In the genomic region with DNA sequence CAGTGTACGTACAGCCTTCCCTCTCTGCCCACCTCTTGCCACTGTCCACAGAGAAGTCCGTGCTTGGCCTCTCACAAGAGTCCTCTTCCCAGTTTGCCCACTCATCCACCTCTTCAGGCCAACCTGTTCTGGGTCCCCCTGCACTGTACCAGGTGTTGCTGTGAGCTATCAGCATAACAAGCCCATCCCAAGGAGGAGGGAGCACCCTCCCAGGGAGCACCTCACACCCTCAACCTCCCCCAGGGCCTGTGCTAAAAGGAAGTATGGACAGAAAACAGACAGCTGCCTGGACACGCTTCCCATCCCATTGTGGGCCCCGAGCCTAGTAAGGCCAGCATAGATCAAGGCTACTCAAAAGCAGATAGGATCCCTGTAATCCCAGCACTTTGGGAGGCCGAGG, we compare ENCODE assay signal across 40 cellular contexts.
"Had no signal": no experiment of that assay in that cellular context is flagged by ENCODE, and none has a peak within 500 bp of the region (broad histone marks: within the 10 kb centered on the region; RNA-seq: fewer than 3 reads in every experiment).

No MANE protein-coding gene starts in this region.

- H3K36me3 ChIP-seq: adrenal gland, breast epithelium, cardiac muscle cell, colonic mucosa, esophagus muscularis mucosa, gastrocnemius medialis, heart left ventricle, WERI-Rb-1 had no signal

- H3K9me3 ChIP-seq: adrenal gland, breast epithelium, colonic mucosa, esophagus muscularis mucosa, gastrocnemius medialis, heart left ventricle had no signal

- H3K4me3 ChIP-seq: adrenal gland, breast epithelium, cardiac muscle cell, colonic mucosa, dorsolateral prefrontal cortex, esophagus muscularis mucosa, gastrocnemius medialis, heart left ventricle had no signal

- H3K4me1 Mint-ChIP-seq: activated CD4-positive, alpha-beta T cell treated with anti-CD3 and anti-CD28 coated beads for 36 hours; activated CD4-positive, alpha-beta T cell treated with anti-CD3 and anti-CD28 coated beads, Interleukin-2, amount 10 ng/mL, durations not matched to agents 24 days and 14 days; activated CD8-positive, alpha-beta memory T cell treated with anti-CD3 and anti-CD28 coated beads, Interleukin-2, amount 10 ng/mL, durations not matched to agents 7 days and 5 days; activated naive CD4-positive, alpha-beta T cell treated with anti-CD3 and anti-CD28 coated beads, Interleukin-2, amount 50 U/mL, for 24 hours; activated naive CD8-positive, alpha-beta T cell treated with anti-CD3 and anti-CD28 coated beads for 36 hours; activated naive CD8-positive, alpha-beta T cell treated with anti-CD3 and anti-CD28 coated beads, Interleukin-2, amount 50 U/mL, for 24 hours; T-helper 17 cell had no signal

- DNase-seq: activated CD4-positive, alpha-beta memory T cell treated with anti-CD3 and anti-CD28 coated beads for 36 hours; activated CD4-positive, alpha-beta T cell treated with anti-CD3 and anti-CD28 coated beads for 36 hours; activated CD4-positive, alpha-beta T cell treated with anti-CD3 and anti-CD28 coated beads, Interleukin-2, amount 10 ng/mL, durations not matched to agents 24 days and 14 days; activated CD4-positive, CD25-positive, alpha-beta regulatory T cell; activated CD4-positive, CD25-positive, alpha-beta regulatory T cell treated with anti-CD3 and anti-CD28 coated beads, Interleukin-2, amount 50 U/mL, for 72 hours; activated CD8-positive, alpha-beta memory T cell treated with anti-CD3 and anti-CD28 coated beads, Interleukin-2, amount 10 ng/mL, durations not matched to agents 7 days and 5 days; activated CD8-positive, alpha-beta memory T cell treated with anti-CD3 and anti-CD28 coated beads, Interleukin-2, amount 50 U/mL, for 4 hours; activated CD8-positive, alpha-beta T cell treated with anti-CD3 and anti-CD28 coated beads, Interleukin-2, amount 10 ng/mL, durations not matched to agents 7 days and 5 days; activated effector memory CD4-positive, alpha-beta T cell treated with anti-CD3 and anti-CD28 coated beads, Interleukin-2, amount 50 U/mL, for 16 hours; activated naive CD4-positive, alpha-beta T cell treated with anti-CD3 and anti-CD28 coated beads for 36 hours; activated naive CD8-positive, alpha-beta T cell treated with anti-CD3 and anti-CD28 coated beads for 36 hours; activated naive CD8-positive, alpha-beta T cell treated with anti-CD3 and anti-CD28 coated beads, Interleukin-2, amount 50 U/mL, for 24 hours; activated T-cell treated with anti-CD3 and anti-CD28 coated beads, Interleukin-2, amount 50 U/mL, for 1 hour; activated T-cell treated with anti-CD3 and anti-CD28 coated beads, Interleukin-2, amount 50 U/mL, for 48 hours; adrenal gland; amygdala; aorta; central memory CD4-positive, alpha-beta T cell; cerebellar nuclear complex; colonic mucosa; dorsolateral prefrontal cortex; effector memory CD4-positive, alpha-beta T cell; erythroblast; foreskin keratinocyte; gastrocnemius medialis; glutamatergic neuron; heart left ventricle; T-helper 1 cell; T-helper 17 cell; T1000; WERI-Rb-1 had no signal

- ATAC-seq: activated CD4-positive, alpha-beta T cell treated with anti-CD3 and anti-CD28 coated beads for 36 hours; activated CD8-positive, alpha-beta memory T cell treated with anti-CD3 and anti-CD28 coated beads, Interleukin-2, amount 10 ng/mL, durations not matched to agents 7 days and 5 days; activated CD8-positive, alpha-beta T cell treated with anti-CD3 and anti-CD28 coated beads, Interleukin-2, amount 10 ng/mL, durations not matched to agents 7 days and 5 days; activated naive CD8-positive, alpha-beta T cell treated with anti-CD3 and anti-CD28 coated beads, Interleukin-2, amount 50 U/mL, for 24 hours; foreskin keratinocyte; gastrocnemius medialis; heart left ventricle; T-helper 17 cell had no signal

- H3K4me1 ChIP-seq: adrenal gland, breast epithelium, colonic mucosa, esophagus muscularis mucosa, foreskin keratinocyte, heart left ventricle had no signal

- H3K27ac ChIP-seq: adrenal gland, breast epithelium, cardiac muscle cell, colonic mucosa, esophagus muscularis mucosa, foreskin keratinocyte, gastrocnemius medialis, heart left ventricle, WERI-Rb-1 had no signal

- H3K27me3 Mint-ChIP-seq: activated CD4-positive, alpha-beta memory T cell treated with anti-CD3 and anti-CD28 coated beads for 36 hours; activated CD4-positive, alpha-beta T cell treated with anti-CD3 and anti-CD28 coated beads for 36 hours; activated CD4-positive, alpha-beta T cell treated with anti-CD3 and anti-CD28 coated beads, Interleukin-2, amount 10 ng/mL, durations not matched to agents 24 days and 14 days; activated CD8-positive, alpha-beta memory T cell treated with anti-CD3 and anti-CD28 coated beads, Interleukin-2, amount 10 ng/mL, durations not matched to agents 7 days and 5 days; activated naive CD4-positive, alpha-beta T cell treated with anti-CD3 and anti-CD28 coated beads, Interleukin-2, amount 50 U/mL, for 24 hours; activated naive CD8-positive, alpha-beta T cell treated with anti-CD3 and anti-CD28 coated beads, Interleukin-2, amount 50 U/mL, for 24 hours; brain; dendritic cell treated with granulocyte-macrophage colony-stimulating factor and Interleukin-4, amounts not matched to agents 40 ng/mL and 50 ng/mL, for 4 days; T-helper 17 cell had no signal

- H3K9me3 Mint-ChIP-seq: activated naive CD4-positive, alpha-beta T cell treated with anti-CD3 and anti-CD28 coated beads for 36 hours; activated naive CD4-positive, alpha-beta T cell treated with anti-CD3 and anti-CD28 coated beads, Interleukin-2, amount 50 U/mL, for 24 hours; activated T-helper 1 cell treated with anti-CD3 and anti-CD28 coated beads, Interleukin-12 subunit alpha, Interleukin-12 subunit beta, Interleukin-2, Interleukin-4 antibody, amounts not matched to agents 30 ng/mL and 10 ng/mL and 1 ng/mL, durations not matched to agents 14 hours and 24 hours and 36 hours; activated T-helper 2 cell treated with anti-CD3 and anti-CD28 coated beads, Interferon-gamma antibody, Interleukin-2, Interleukin-4, amounts not matched to agents 10 μg/mL and 5 μg/mL and 100 μg/mL, durations not matched to agents 14 hours and 24 hours and 36 hours; T-helper 2 cell treated with Interferon-gamma antibody and Interleukin-4, amounts not matched to agents 5 μg/mL and 100 μg/mL, for 36 hours had no signal

- H3K27me3 ChIP-seq: adrenal gland, breast epithelium, cardiac muscle cell, colonic mucosa, dorsolateral prefrontal cortex, foreskin keratinocyte, gastrocnemius medialis had no signal

- H3K27ac Mint-ChIP-seq: activated CD4-positive, alpha-beta memory T cell treated with anti-CD3 and anti-CD28 coated beads for 36 hours; activated CD4-positive, alpha-beta T cell treated with anti-CD3 and anti-CD28 coated beads for 36 hours; activated CD4-positive, alpha-beta T cell treated with anti-CD3 and anti-CD28 coated beads, Interleukin-2, amount 10 ng/mL, durations not matched to agents 24 days and 14 days; activated CD8-positive, alpha-beta memory T cell treated with anti-CD3 and anti-CD28 coated beads, Interleukin-2, amount 10 ng/mL, durations not matched to agents 7 days and 5 days; activated CD8-positive, alpha-beta T cell treated with anti-CD3 and anti-CD28 coated beads, Interleukin-2, amount 10 ng/mL, durations not matched to agents 7 days and 5 days; activated naive CD4-positive, alpha-beta T cell treated with anti-CD3 and anti-CD28 coated beads for 36 hours; activated naive CD4-positive, alpha-beta T cell treated with anti-CD3 and anti-CD28 coated beads, Interleukin-2, amount 50 U/mL, for 24 hours; activated naive CD8-positive, alpha-beta T cell treated with anti-CD3 and anti-CD28 coated beads for 36 hours; activated naive CD8-positive, alpha-beta T cell treated with anti-CD3 and anti-CD28 coated beads, Interleukin-2, amount 50 U/mL, for 24 hours; activated T-helper 1 cell treated with anti-CD3 and anti-CD28 coated beads, Interleukin-12 subunit alpha, Interleukin-12 subunit beta, Interleukin-2, Interleukin-4 antibody, amounts not matched to agents 30 ng/mL and 10 ng/mL and 1 ng/mL, durations not matched to agents 14 hours and 24 hours and 36 hours; activated T-helper 2 cell treated with anti-CD3 and anti-CD28 coated beads, Interferon-gamma antibody, Interleukin-2, Interleukin-4, amounts not matched to agents 10 μg/mL and 5 μg/mL and 100 μg/mL, durations not matched to agents 14 hours and 24 hours and 36 hours; dendritic cell treated with granulocyte-macrophage colony-stimulating factor and Interleukin-4, amounts not matched to agents 40 ng/mL and 50 ng/mL, for 4 days; T-helper 17 cell; T-helper 2 cell treated with Interferon-gamma antibody and Interleukin-4, amounts not matched to agents 5 μg/mL and 100 μg/mL, for 36 hours had no signal

- H3K36me3 Mint-ChIP-seq: activated CD4-positive, alpha-beta memory T cell treated with anti-CD3 and anti-CD28 coated beads for 36 hours; activated CD8-positive, alpha-beta memory T cell treated with anti-CD3 and anti-CD28 coated beads, Interleukin-2, amount 10 ng/mL, durations not matched to agents 7 days and 5 days; activated naive CD4-positive, alpha-beta T cell treated with anti-CD3 and anti-CD28 coated beads, Interleukin-2, amount 50 U/mL, for 24 hours; activated naive CD8-positive, alpha-beta T cell treated with anti-CD3 and anti-CD28 coated beads for 36 hours; brain had no signal

- H3K4me3 Mint-ChIP-seq: activated CD4-positive, alpha-beta memory T cell treated with anti-CD3 and anti-CD28 coated beads for 36 hours; activated CD4-positive, alpha-beta T cell treated with anti-CD3 and anti-CD28 coated beads for 36 hours; activated CD4-positive, alpha-beta T cell treated with anti-CD3 and anti-CD28 coated beads, Interleukin-2, amount 10 ng/mL, durations not matched to agents 24 days and 14 days; activated CD8-positive, alpha-beta memory T cell treated with anti-CD3 and anti-CD28 coated beads, Interleukin-2, amount 10 ng/mL, durations not matched to agents 7 days and 5 days; activated CD8-positive, alpha-beta T cell treated with anti-CD3 and anti-CD28 coated beads, Interleukin-2, amount 10 ng/mL, durations not matched to agents 7 days and 5 days; activated naive CD4-positive, alpha-beta T cell treated with anti-CD3 and anti-CD28 coated beads for 36 hours; activated naive CD4-positive, alpha-beta T cell treated with anti-CD3 and anti-CD28 coated beads, Interleukin-2, amount 50 U/mL, for 24 hours; activated naive CD8-positive, alpha-beta T cell treated with anti-CD3 and anti-CD28 coated beads for 36 hours; activated naive CD8-positive, alpha-beta T cell treated with anti-CD3 and anti-CD28 coated beads, Interleukin-2, amount 50 U/mL, for 24 hours; activated T-helper 1 cell treated with anti-CD3 and anti-CD28 coated beads, Interleukin-12 subunit alpha, Interleukin-12 subunit beta, Interleukin-2, Interleukin-4 antibody, amounts not matched to agents 30 ng/mL and 10 ng/mL and 1 ng/mL, durations not matched to agents 14 hours and 24 hours and 36 hours; brain; dendritic cell treated with granulocyte-macrophage colony-stimulating factor and Interleukin-4, amounts not matched to agents 40 ng/mL and 50 ng/mL, for 4 days; T-helper 17 cell; T-helper 2 cell treated with Interferon-gamma antibody and Interleukin-4, amounts not matched to agents 5 μg/mL and 100 μg/mL, for 36 hours had no signal
